In genomic region chr12:52149182-52149641, GRCh38 we compare ENCODE assay signal across 2 cellular contexts.
TF ChIP-seq lines count a peak whose summit lies in the region.

No MANE protein-coding gene starts in this region.

TF ChIP-seq in GM23338, 12 proteins besides CTCF, POLR2A, EP300 and RAD21 (continued from another document):
- TF ChIP-seq, protein P1, sequence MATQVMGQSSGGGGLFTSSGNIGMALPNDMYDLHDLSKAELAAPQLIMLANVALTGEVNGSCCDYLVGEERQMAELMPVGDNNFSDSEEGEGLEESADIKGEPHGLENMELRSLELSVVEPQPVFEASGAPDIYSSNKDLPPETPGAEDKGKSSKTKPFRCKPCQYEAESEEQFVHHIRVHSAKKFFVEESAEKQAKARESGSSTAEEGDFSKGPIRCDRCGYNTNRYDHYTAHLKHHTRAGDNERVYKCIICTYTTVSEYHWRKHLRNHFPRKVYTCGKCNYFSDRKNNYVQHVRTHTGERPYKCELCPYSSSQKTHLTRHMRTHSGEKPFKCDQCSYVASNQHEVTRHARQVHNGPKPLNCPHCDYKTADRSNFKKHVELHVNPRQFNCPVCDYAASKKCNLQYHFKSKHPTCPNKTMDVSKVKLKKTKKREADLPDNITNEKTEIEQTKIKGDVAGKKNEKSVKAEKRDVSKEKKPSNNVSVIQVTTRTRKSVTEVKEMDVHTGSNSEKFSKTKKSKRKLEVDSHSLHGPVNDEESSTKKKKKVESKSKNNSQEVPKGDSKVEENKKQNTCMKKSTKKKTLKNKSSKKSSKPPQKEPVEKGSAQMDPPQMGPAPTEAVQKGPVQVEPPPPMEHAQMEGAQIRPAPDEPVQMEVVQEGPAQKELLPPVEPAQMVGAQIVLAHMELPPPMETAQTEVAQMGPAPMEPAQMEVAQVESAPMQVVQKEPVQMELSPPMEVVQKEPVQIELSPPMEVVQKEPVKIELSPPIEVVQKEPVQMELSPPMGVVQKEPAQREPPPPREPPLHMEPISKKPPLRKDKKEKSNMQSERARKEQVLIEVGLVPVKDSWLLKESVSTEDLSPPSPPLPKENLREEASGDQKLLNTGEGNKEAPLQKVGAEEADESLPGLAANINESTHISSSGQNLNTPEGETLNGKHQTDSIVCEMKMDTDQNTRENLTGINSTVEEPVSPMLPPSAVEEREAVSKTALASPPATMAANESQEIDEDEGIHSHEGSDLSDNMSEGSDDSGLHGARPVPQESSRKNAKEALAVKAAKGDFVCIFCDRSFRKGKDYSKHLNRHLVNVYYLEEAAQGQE (IDR thresholded peaks at IDR 0.05; ENCODE audit: unreplicated experiment), result no peak
- no peak for TF ChIP-seq STAT1 (IDR thresholded peaks at IDR 0.05; ENCODE audit: unreplicated experiment)
- no peak for TF ChIP-seq ETS1 (IDR thresholded peaks at IDR 0.05)
- TF ChIP-seq EZH2phosphoT487 (IDR thresholded peaks at IDR 0.05; ENCODE audit: unreplicated experiment), result no peak
- TF ChIP-seq EZH2 (IDR thresholded peaks at IDR 0.05; ENCODE audit: low read depth, unreplicated experiment), result no peak
- TF ChIP-seq JUNB (IDR thresholded peaks at IDR 0.05; ENCODE audit: unreplicated experiment), result no peak
- no peak for TF ChIP-seq ZNF462 (CRISPR knock-in tag; IDR thresholded peaks at IDR 0.05)
- no peak for TF ChIP-seq NANOG (IDR thresholded peaks at IDR 0.05; ENCODE audit: borderline replicate concordance)
- no peak for TF ChIP-seq CREB1 (CRISPR knock-in tag; IDR thresholded peaks at IDR 0.05; ENCODE audit: low read depth)

TF ChIP-seq in K562, 482 proteins besides CTCF, POLR2A, EP300 and RAD21 (continued from another document):
- TF ChIP-seq ZFPM2 (CRISPR knock-in tag; IDR thresholded peaks at IDR 0.05) (no peak), HNRNPLL (IDR thresholded peaks at IDR 0.05; ENCODE audit: low read depth, low read length, poor library complexity, severe bottlenecking) (no peak), MTF1 (CRISPR knock-in tag; IDR thresholded peaks at IDR 0.05; ENCODE audit: borderline replicate concordance) (no peak), ZNF134 (CRISPR knock-in tag; conservative IDR thresholded peaks at IDR 0.05) (no peak)
